27 cellular contexts compared by ENCODE assay signal in genomic region chr3:184954251-184954650, GRCh38.
"Had no signal": no experiment of that assay in that cellular context is flagged by ENCODE, and none has a peak within 500 bp of the region (broad histone marks: within the 10 kb centered on the region; RNA-seq: fewer than 3 reads in every experiment).

No MANE protein-coding gene starts in this region.

- H3K36me3 ChIP-seq: breast epithelium had no signal

- H3K4me3 ChIP-seq: breast epithelium, K562, Peyer's patch had no signal

- H3K27ac ChIP-seq: breast epithelium, Peyer's patch, RWPE1 had no signal

- ATAC-seq: activated CD8-positive, alpha-beta memory T cell treated with anti-CD3 and anti-CD28 coated beads, Interleukin-2, amount 10 ng/mL, durations not matched to agents 7 days and 5 days; T-helper 17 cell had no signal

- H3K9me3 ChIP-seq: breast epithelium, Peyer's patch had no signal

- DNase-seq: activated B cell treated with CpG ODN at 0.5 μM for 24 hours; activated CD4-positive, alpha-beta T cell treated with anti-CD3 and anti-CD28 coated beads for 1 hour; activated CD4-positive, alpha-beta T cell treated with anti-CD3 and anti-CD28 coated beads, Interleukin-2, amount 10 ng/mL, durations not matched to agents 24 days and 14 days; activated CD4-positive, alpha-beta T cell treated with anti-CD3 and anti-CD28 coated beads, Interleukin-2, amount 50 U/mL, for 48 hours; activated CD8-positive, alpha-beta memory T cell treated with anti-CD3 and anti-CD28 coated beads, Interleukin-2, amount 10 ng/mL, durations not matched to agents 7 days and 5 days; activated effector memory CD4-positive, alpha-beta T cell treated with Interleukin-2 at 50 U/mL for 16 hours; activated naive CD4-positive, alpha-beta T cell; activated T-cell treated with anti-CD3 and anti-CD28 coated beads, Interleukin-2, amount 50 U/mL, for 24 hours; aorta; Karpas-422; MM.1S; NCI-H1105; NCI-H1436; NCI-H1694 treated with DMSO at 0.1 percent for 48 hours; NCI-H2029 treated with DMSO at 0.1 percent for 48 hours; NCI-H345; NCI-H510A treated with DMSO at 0.1 percent for 48 hours; NCI-H69; NK-92 treated with Interleukin-12 subunit alpha and Interleukin-12 subunit beta, amount 100 ng/mL, for 24 hours; OCI-M1; Peyer's patch; SHP77 treated with DMSO at 0.1 percent for 48 hours; T-helper 17 cell; T-helper 9 cell had no signal

- H3K4me1 ChIP-seq: breast epithelium, Peyer's patch had no signal

- H3K27me3 ChIP-seq: breast epithelium, Peyer's patch had no signal
